Comparison of ENCODE assay signal across 8 cellular contexts in the genomic region with DNA sequence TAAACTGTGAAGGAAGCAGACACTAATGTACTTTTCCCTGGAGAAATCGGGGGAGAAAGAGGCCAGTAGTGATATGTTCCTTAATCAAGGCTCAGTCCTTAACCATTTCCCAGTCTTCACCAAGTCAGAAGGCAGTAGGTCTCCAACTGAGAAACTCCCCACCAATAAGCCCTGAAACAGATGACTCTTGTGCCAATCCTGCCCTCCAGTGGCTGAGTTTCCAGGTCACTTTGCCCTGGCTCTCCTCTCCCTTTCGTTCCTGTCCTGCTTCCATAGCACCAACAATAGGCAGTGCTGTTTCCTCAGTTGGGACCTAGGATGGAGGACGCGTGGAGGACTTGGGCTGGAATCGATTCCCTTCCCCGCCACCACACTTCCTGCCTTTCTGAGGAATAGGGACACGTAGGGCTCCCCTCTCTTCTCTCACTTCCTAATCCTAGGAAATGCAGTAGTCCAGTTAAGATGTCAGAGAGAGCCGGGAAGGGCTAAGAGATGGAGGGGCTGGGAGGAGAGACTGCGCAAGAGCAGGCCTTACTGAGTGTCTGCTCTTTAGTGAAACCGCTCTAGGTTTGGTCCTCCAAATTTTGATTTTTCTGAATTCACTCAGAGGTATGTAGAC. TPM values are rescaled to one million over a fixed set of nuclear protein-coding genes. Genes with fewer than 3 reads are reported as not detected.
A peak's percentile ranks its signal among the peaks of the same experiment; 100 is the strongest.
DNase-seq lines count a peak whose midpoint lies in the region; ATAC-seq, FAIRE-seq and TF ChIP-seq lines count a peak whose summit lies in the region.

No MANE protein-coding gene starts in this region.

- no peak overlapping the region for H3K4me3 ChIP-seq in A549
- H3K4me3 ChIP-seq in endothelial cell of umbilical vein (replicated peaks in 1 of 3; ENCODE audit: insufficient read depth in 1 of 3, low read depth in 1 of 3, low read length in 3 of 3), result no peak overlapping the region
- H3K4me3 ChIP-seq in pancreas, result no peak overlapping the region

- no peaks in the 10 kb centered on the region for H4K20me1 ChIP-seq in endothelial cell of umbilical vein (replicated peaks; ENCODE audit: control insufficient read depth, extremely low read depth, insufficient read depth, low read length)

- CTCF ChIA-PET in A549 (lab: Yijun Ruan, JAX), result interaction anchor here (0.7 to 6.3 kb wide), 25 partner anchors 8 to 444 kb away, joined by 3 to 68 read pairs (median 4); a partner anchor contains a TSS
- CTCF ChIA-PET in endothelial cell of umbilical vein (lab: Charles Lee), result interaction anchor here (1.1 to 3.8 kb wide), 8 partner anchors 25 to 420 kb away, joined by 3 to 26 read pairs (median 14); no protein-coding TSS in a partner anchor

- no peaks in the 10 kb centered on the region for H3K9me3 ChIP-seq in A549
- H3K9me3 ChIP-seq in endothelial cell of umbilical vein (replicated peaks; ENCODE audit: control insufficient read depth, insufficient read depth, low read length), result no peaks in the 10 kb centered on the region
- no peaks in the 10 kb centered on the region for H3K9me3 ChIP-seq in pancreas

- no peaks in the 10 kb centered on the region for H3K79me2 ChIP-seq in endothelial cell of umbilical vein (ENCODE audit: control insufficient read depth, insufficient read depth, low read length)

- H3K9me1 ChIP-seq in endothelial cell of umbilical vein (replicated peaks; ENCODE audit: control insufficient read depth, extremely low read depth, insufficient read depth, low read length), result no peaks in the 10 kb centered on the region

- DNase-seq in A549 (ENCODE audit: low read depth in 1 of 2, low spot score in 1 of 2) (peak; percentile 78 to 90), GM04503 (ENCODE audit: low read depth) (peak; percentile 28), KBM-7 (peak; percentile 75), RPMI8226 (peak; percentile 50), endothelial cell of umbilical vein (ENCODE audit: low read depth, low spot score) (peak; percentile 82), pancreas (peak in 3 of 6 donors; percentile 9 to 46 (median 31)), natural killer cell (no peak)

- peaks cover 5 to 10% of the 10 kb centered on the region in 2 experiments for H3K27me3 ChIP-seq in endothelial cell of umbilical vein (ENCODE audit: control insufficient read depth in 2 of 2, insufficient read depth in 2 of 2, low read length in 2 of 2)
- H3K27me3 ChIP-seq in pancreas, result no peaks in the 10 kb centered on the region

- intact Hi-C loops in endothelial cell of umbilical vein (cut with micrococcal nuclease) (loop anchor here (1.0 kb wide), 5 partner anchors 55 to 420 kb away; a partner anchor contains a TSS), pancreas (cut with DNase I) (no loop called here), natural killer cell (cut with micrococcal nuclease) (no loop called here)

- H3K4me1 ChIP-seq in A549 (peaks cover 11% of the 10 kb centered on the region; the same call in 2 of the 3 replicates), endothelial cell of umbilical vein (ENCODE audit: control insufficient read depth, extremely low read depth, insufficient read depth, low read length) (no peaks in the 10 kb centered on the region), pancreas (no peaks in the 10 kb centered on the region)

- dilution Hi-C loops in endothelial cell of umbilical vein (cut with MboI; ENCODE audit: extremely low pct_ligation_motif_present, low sequenced_read_pairs), result no loop called here

- no peaks in the 10 kb centered on the region for H3K4me1 Mint-ChIP-seq in natural killer cell

- no peak overlapping the region for H3K4me3 Mint-ChIP-seq in natural killer cell

- peak; percentile 97 to 99 for TF ChIP-seq RAD21 in A549 (conservative IDR thresholded peaks at IDR 0.05 in 1 of 2, IDR thresholded peaks at IDR 0.05 in 1 of 2)

- no peak overlapping the region for H3K9ac ChIP-seq in endothelial cell of umbilical vein (replicated peaks; ENCODE audit: extremely low read depth, insufficient read depth, low read length)

- H3K27me3 Mint-ChIP-seq in natural killer cell (ENCODE audit: low read depth in 2 of 2), result peaks cover 8% of the 10 kb centered on the region in 2 donors

- H3K4me2 ChIP-seq in A549 (peak overlapping the region; percentile 46), endothelial cell of umbilical vein (ENCODE audit: insufficient read depth, low read length) (no peak overlapping the region)

- TF ChIP-seq CTCF in A549 (IDR thresholded peaks at IDR 0.05) (peak; percentile 92), endothelial cell of umbilical vein (IDR thresholded peaks at IDR 0.05; ENCODE audit: extremely low read depth in 1 of 2, insufficient read depth in 1 of 2, low read depth in 1 of 2, low read length in 2 of 2) (peak; percentile 70 to 75), pancreas (IDR thresholded peaks at IDR 0.05) (peak in 2 of 4 donors; percentile 16 to 19), natural killer cell (IDR thresholded peaks at IDR 0.05) (no peak)

- in situ Hi-C loops in KBM-7 (cut with MboI; ENCODE audit: low pct_unique_long_range_greater_than_20kb, low sequenced_read_pairs), result no loop called here

- no peaks in the 10 kb centered on the region for H3K9me3 Mint-ChIP-seq in natural killer cell

- H3K36me3 ChIP-seq in endothelial cell of umbilical vein (ENCODE audit: control insufficient read depth in 2 of 2, extremely low read depth in 1 of 2, insufficient read depth in 2 of 2, low read length in 2 of 2) (no peaks in the 10 kb centered on the region), pancreas (no peaks in the 10 kb centered on the region)

- TF ChIP-seq POLR2A in A549 (IDR thresholded peaks at IDR 0.05; ENCODE audit: low read length) (no peak), endothelial cell of umbilical vein (IDR thresholded peaks at IDR 0.05; ENCODE audit: low read depth, low read length) (no peak)

- WGBS in A549 (ENCODE audit: missing lambda C conversion rate), result 33% methylated on average over 10 of the region's 10 CpGs
- 61 to 63% methylated on average over 10 of the region's 10 CpGs for whole genome bisulfite sequencing in pancreas, 2 donors

- H3K27ac ChIP-seq in A549 (peak overlapping the region; percentile 26 to 76; a peak in 5 of 6 replicates), endothelial cell of umbilical vein (ENCODE audit: insufficient read depth, low read depth, low read length) (no peak overlapping the region), pancreas (no peak overlapping the region)

- FAIRE-seq in A549 (lab: Jason Lieb, UNC) (peak; percentile 70), endothelial cell of umbilical vein (lab: Jason Lieb, UNC) (peak; percentile 93), pancreas (lab: Jason Lieb, UNC) (no peak)

- no peak overlapping the region for H3K27ac Mint-ChIP-seq in natural killer cell

- H3K36me3 Mint-ChIP-seq in natural killer cell, result no peaks in the 10 kb centered on the region

- POLR2A ChIA-PET in A549 (lab: Yijun Ruan, JAX), result no interaction called here
- POLR2A ChIA-PET in endothelial cell of umbilical vein (lab: Charles Lee), result no interaction called here

- TF ChIP-seq EP300 in A549 (IDR thresholded peaks at IDR 0.05), result no peak

- peak overlapping the region; percentile 97 for H2AFZ ChIP-seq in endothelial cell of umbilical vein (ENCODE audit: low read depth, low read length)

- ATAC-seq in A549, result peak; percentile 96 to 99
- peak; percentile 31 to 89 (median 80) for ATAC-seq in pancreas
- no peak for ATAC-seq in natural killer cell
- ATAC-seq in HG03135 (IDR thresholded peaks at IDR 0.05; ENCODE audit: unreplicated experiment), result no peak

- no TSS peak for BruUV-seq in endothelial cell of umbilical vein (replicated peaks; lab: Mats Ljungman, UMichigan)

TF ChIP-seq in A549, 52 proteins besides CTCF, POLR2A, EP300 and RAD21:
- TF ChIP-seq, protein P1, sequence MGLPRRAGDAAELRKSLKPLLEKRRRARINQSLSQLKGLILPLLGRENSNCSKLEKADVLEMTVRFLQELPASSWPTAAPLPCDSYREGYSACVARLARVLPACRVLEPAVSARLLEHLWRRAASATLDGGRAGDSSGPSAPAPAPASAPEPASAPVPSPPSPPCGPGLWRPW (IDR thresholded peaks at IDR 0.05), result no peak
- TF ChIP-seq SMC3 (IDR thresholded peaks at IDR 0.05) (peak; percentile 97), RNF2 (IDR thresholded peaks at IDR 0.05; ENCODE audit: borderline replicate concordance, low read depth) (no peak)
- TF ChIP-seq, protein P2, sequence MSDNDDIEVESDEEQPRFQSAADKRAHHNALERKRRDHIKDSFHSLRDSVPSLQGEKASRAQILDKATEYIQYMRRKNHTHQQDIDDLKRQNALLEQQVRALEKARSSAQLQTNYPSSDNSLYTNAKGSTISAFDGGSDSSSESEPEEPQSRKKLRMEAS (IDR thresholded peaks at IDR 0.05), result peak; percentile 13; the same call in 1 of the 2 replicates

TF ChIP-seq in endothelial cell of umbilical vein, 7 proteins besides CTCF, POLR2A, EP300 and RAD21 (continues in another document):
- TF ChIP-seq GATA2 (IDR thresholded peaks at IDR 0.05; ENCODE audit: insufficient read depth, insufficient read length, low read depth, low read length) (no peak), MYC (IDR thresholded peaks at IDR 0.05; ENCODE audit: low read depth, low read length) (no peak), EZH2 (IDR thresholded peaks at IDR 0.05; ENCODE audit: borderline replicate concordance, low read depth, low read length, severe bottlenecking) (no peak), FOS (IDR thresholded peaks at IDR 0.05; ENCODE audit: borderline replicate concordance, insufficient read depth, low read length) (no peak), JUN (IDR thresholded peaks at IDR 0.05; ENCODE audit: borderline replicate concordance, insufficient read depth, insufficient read length, low read depth) (no peak)
- TF ChIP-seq, protein P2 (IDR thresholded peaks at IDR 0.05; ENCODE audit: insufficient read depth, insufficient read length), result no peak

RNA-seq across cellular contexts. Expression of a gene that starts 23.4 kb away (rescaled TPM):
- polyA plus RNA-seq in A549 (2011; rRNA removed), result 0.16 and 0.27 TPM in 2 replicates
- 0.41 and 0.47 TPM in 2 replicates for polyA plus RNA-seq in A549 (2012; cell fraction: cytosol; rRNA removed)
- 0.43 TPM in 2 replicates for polyA plus RNA-seq in A549 (2012; cell fraction: nucleus; rRNA removed)
- polyA plus RNA-seq in A549 (2017; fragmentation: RNase III; extraction: RNeasy Plus Mini Kit Qiagen cat#74134 plus additional on column Dnase treatment), result 0.08 to 0.18 TPM (median 0.09 TPM) in 3 replicates
- not detected in 2 replicates for polyA minus RNA-seq in A549 (2011; rRNA and poly(A)+ RNA removed)
- not detected in 2 replicates for total RNA-seq in endothelial cell of umbilical vein
- 0.05 TPM in 1 of 2 replicates, not detected in the other for polyA plus RNA-seq in endothelial cell of umbilical vein
- not detected in 2 replicates for polyA plus RNA-seq in endothelial cell of umbilical vein (2011; cell fraction: cytosol; rRNA removed)
- 0.16 TPM in 1 of 2 replicates, not detected in the other for polyA plus RNA-seq in endothelial cell of umbilical vein (2011; cell fraction: nucleus; rRNA removed)
- not detected in 2 replicates for polyA plus RNA-seq in endothelial cell of umbilical vein (2012)
- not detected in 2 replicates for polyA minus RNA-seq in endothelial cell of umbilical vein
- not detected for polyA minus RNA-seq in endothelial cell of umbilical vein (2011; cell fraction: cytosol; rRNA and poly(A)+ RNA removed)
- polyA minus RNA-seq in endothelial cell of umbilical vein (2011; cell fraction: nucleus; rRNA and poly(A)+ RNA removed), result not detected in 2 replicates
- under 1 TPM in 3 of 6 donors, not detected in 3; 0.14 to 0.28 (median 0.19) TPM for total RNA-seq in pancreas
- under 1 TPM; 0.11 to 0.38 TPM for polyA plus RNA-seq in pancreas
- total RNA-seq in natural killer cell, result not detected

Comparison
In these comparisons a context has a peak if more than half of its experiments do, and no peak if none do; other contexts are left out.
1. ATAC-seq: peak in A549 (2 of 2) and pancreas (4 of 4); none in natural killer cell (0 of 3) and HG03135 (single experiment).
2. H3K27ac ChIP-seq: peak in A549 (2 of 2); none in endothelial cell of umbilical vein (single experiment) and pancreas (0 of 4).